Comparison of ENCODE assay signal across 14 cellular contexts in the genomic region with DNA sequence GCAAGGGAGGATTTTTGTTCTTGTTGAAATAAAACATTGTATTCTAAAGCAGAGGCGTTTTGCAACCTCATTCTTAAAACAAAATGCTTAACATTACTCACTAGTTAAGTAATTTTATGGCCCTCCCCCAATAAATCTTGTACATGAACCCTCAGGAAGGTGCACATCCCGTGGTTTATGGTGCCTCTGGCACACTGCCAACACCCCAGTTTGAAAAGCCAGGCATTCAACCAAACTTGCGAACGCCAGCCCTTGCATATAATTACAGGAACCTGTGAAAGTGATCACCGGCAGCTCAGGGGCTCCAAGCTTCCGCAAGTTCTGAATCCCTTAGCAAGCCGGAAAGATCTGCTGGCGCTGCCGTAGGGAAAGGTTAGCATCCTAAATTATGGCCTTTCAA.
DNase-seq lines count a peak whose midpoint lies in the region; ATAC-seq and TF ChIP-seq lines count a peak whose summit lies in the region.
"Had no signal": no experiment of that assay in that cellular context is flagged by ENCODE, and none has a peak within 500 bp of the region (broad histone marks: within the 10 kb centered on the region; RNA-seq: fewer than 3 reads in every experiment).

No MANE protein-coding gene starts in this region.

- H3K27ac ChIP-seq in breast epithelium (no peak overlapping the region), mesendoderm (ENCODE audit: low read depth, low read length) (no peak overlapping the region)
- H3K27ac ChIP-seq: dorsolateral prefrontal cortex had no signal

- H2BK5ac ChIP-seq in mesendoderm (ENCODE audit: low read length), result no peak overlapping the region

- H3K4me3 ChIP-seq in breast epithelium (no peak overlapping the region), mesendoderm (ENCODE audit: low read length) (no peak overlapping the region)
- H3K4me3 ChIP-seq: dorsolateral prefrontal cortex, HAP-1 had no signal

- peak; percentile 24 for DNase-seq in left cardiac atrium
- DNase-seq in cardiac septum (ENCODE audit: low spot score), result no peak
- peak; percentile 51 to 54 for DNase-seq in breast epithelium (ENCODE audit: low spot score in 2 of 2)
- DNase-seq in left kidney (ENCODE audit: low read depth, low spot score), result peak; percentile 74
- no peak for DNase-seq in HT-29 (ENCODE audit: low spot score)
- DNase-seq in mesendoderm, result no peak
- DNase-seq: activated CD4-positive, alpha-beta memory T cell treated with anti-CD3 and anti-CD28 coated beads for 36 hours; KBM-7; NCI-H2029; stimulated activated naive CD8-positive, alpha-beta T cell treated with anti-CD3 and anti-CD28 coated beads, Interleukin-15, amount 100 ng/mL, for 72 hours had no signal

- no peak overlapping the region for H2BK120ac ChIP-seq in mesendoderm (ENCODE audit: low read depth, low read length)

- H3K4me2 ChIP-seq in mesendoderm (ENCODE audit: low read length), result no peak overlapping the region

- no peak overlapping the region for H2BK15ac ChIP-seq in mesendoderm (replicated peaks; ENCODE audit: low read depth)

- no peak overlapping the region for H3K23ac ChIP-seq in mesendoderm (ENCODE audit: low read length)

- H4K8ac ChIP-seq in mesendoderm (ENCODE audit: low read depth, low read length), result no peak overlapping the region

- H3K27me3 ChIP-seq in breast epithelium (no peaks in the 10 kb centered on the region), mesendoderm (ENCODE audit: insufficient read depth, low read length, poor library complexity) (no peaks in the 10 kb centered on the region)
- H3K27me3 ChIP-seq: dorsolateral prefrontal cortex had no signal

- H2AK5ac ChIP-seq in mesendoderm (ENCODE audit: low read length), result no peak overlapping the region

- no peaks in the 10 kb centered on the region for H3K79me2 ChIP-seq in mesendoderm (ENCODE audit: control insufficient read depth, insufficient read depth, low read length)

- H3K4me1 ChIP-seq in breast epithelium, result no peaks in the 10 kb centered on the region
- no peaks in the 10 kb centered on the region for H3K4me1 ChIP-seq in mesendoderm (ENCODE audit: control insufficient read depth, low read depth, low read length)
- H3K4me1 ChIP-seq: HAP-1 had no signal

- intact Hi-C loops in left cardiac atrium (cut with DNase I), result no loop called here
- intact Hi-C loops in cardiac septum (cut with DNase I), result no loop called here
- intact Hi-C loops in breast epithelium (cut with DNase I; ENCODE audit: low total_unique reads), result no loop called here

- ATAC-seq in left cardiac atrium (peak in 1 of 2 donors; percentile 29), esophagus mucosa (no peak), GM18520 (IDR thresholded peaks at IDR 0.05; ENCODE audit: unreplicated experiment) (no peak)
- ATAC-seq: stimulated activated naive CD8-positive, alpha-beta T cell treated with anti-CD3 and anti-CD28 coated beads, Interleukin-15, amount 100 ng/mL, for 72 hours had no signal

- H3K56ac ChIP-seq in mesendoderm (ENCODE audit: low read length), result no peak overlapping the region

- H3K79me1 ChIP-seq in mesendoderm (ENCODE audit: low read length), result no peaks in the 10 kb centered on the region

- WGBS in mesendoderm (ENCODE audit: extremely low coverage, insufficient coverage, low lambda C conversion rate), result no CpG with 5 or more reads among the region's 9 CpGs

- no peak for TF ChIP-seq CTCF in breast epithelium (IDR thresholded peaks at IDR 0.05)

- H3K4ac ChIP-seq in mesendoderm (ENCODE audit: low read depth, low read length), result no peak overlapping the region

- TF ChIP-seq POLR2A in breast epithelium (IDR thresholded peaks at IDR 0.05), result no peak

- no peaks in the 10 kb centered on the region for H3K36me3 ChIP-seq in breast epithelium
- no peaks in the 10 kb centered on the region for H3K36me3 ChIP-seq in mesendoderm (ENCODE audit: control insufficient read depth, insufficient read depth, low read length)
- H3K36me3 ChIP-seq: HAP-1 had no signal

- H4K5ac ChIP-seq in mesendoderm (ENCODE audit: low read length), result no peak overlapping the region

- H3K9me3 ChIP-seq in breast epithelium, result no peaks in the 10 kb centered on the region
- H3K9me3 ChIP-seq: HAP-1 had no signal

- no peak overlapping the region for H3K18ac ChIP-seq in mesendoderm (ENCODE audit: low read length)

- H3K9ac ChIP-seq in mesendoderm (ENCODE audit: low read length), result no peak overlapping the region

Comparison
In these comparisons a context has a peak if more than half of its experiments do, and no peak if none do; other contexts are left out.
1. DNase-seq: peak in left cardiac atrium (single experiment), breast epithelium (2 of 2) and left kidney (single experiment); none in cardiac septum (single experiment), HT-29 (single experiment) and mesendoderm (single experiment).